In genomic region chr18:42950732-42951131, GRCh38 we compare ENCODE assay signal across 25 cellular contexts.
"Had no signal": no experiment of that assay in that cellular context is flagged by ENCODE, and none has a peak within 500 bp of the region (broad histone marks: within the 10 kb centered on the region; RNA-seq: fewer than 3 reads in every experiment).

No MANE protein-coding gene starts in this region.

- H3K4me1 ChIP-seq: ascending aorta, body of pancreas, breast epithelium had no signal

- H3K9me3 Mint-ChIP-seq: activated CD4-positive, alpha-beta T cell treated with anti-CD3 and anti-CD28 coated beads, Interleukin-2, amount 10 ng/mL, durations not matched to agents 24 days and 14 days; activated naive CD4-positive, alpha-beta T cell treated with anti-CD3 and anti-CD28 coated beads, Interleukin-2, amount 50 U/mL, for 24 hours; activated naive CD8-positive, alpha-beta T cell treated with anti-CD3 and anti-CD28 coated beads, Interleukin-2, amount 10 ng/mL, durations not matched to agents 7 days and 5 days had no signal

- H3K9ac ChIP-seq: KMS-11 had no signal

- H3K4me3 Mint-ChIP-seq: activated CD4-positive, alpha-beta T cell treated with anti-CD3 and anti-CD28 coated beads, Interleukin-2, amount 10 ng/mL, durations not matched to agents 24 days and 14 days; activated CD8-positive, alpha-beta T cell treated with anti-CD3 and anti-CD28 coated beads for 36 hours; activated naive CD4-positive, alpha-beta T cell treated with anti-CD3 and anti-CD28 coated beads, Interleukin-2, amount 50 U/mL, for 24 hours; activated naive CD8-positive, alpha-beta T cell treated with anti-CD3 and anti-CD28 coated beads, Interleukin-2, amount 10 ng/mL, durations not matched to agents 7 days and 5 days; activated T-cell treated with anti-CD3 and anti-CD28 coated beads, Interleukin-2, amount 50 U/mL, for 24 hours had no signal

- H3K4me2 ChIP-seq: KMS-11 had no signal

- H3K27me3 ChIP-seq: ascending aorta, body of pancreas, breast epithelium, SJCRH30 had no signal

- H3K4me3 ChIP-seq: ascending aorta, body of pancreas, breast epithelium, SJCRH30, SK-N-MC had no signal

- H3K27ac Mint-ChIP-seq: activated CD4-positive, alpha-beta T cell treated with anti-CD3 and anti-CD28 coated beads, Interleukin-2, amount 10 ng/mL, durations not matched to agents 24 days and 14 days; activated CD8-positive, alpha-beta T cell treated with anti-CD3 and anti-CD28 coated beads for 36 hours; activated naive CD4-positive, alpha-beta T cell treated with anti-CD3 and anti-CD28 coated beads, Interleukin-2, amount 50 U/mL, for 24 hours; activated naive CD8-positive, alpha-beta T cell treated with anti-CD3 and anti-CD28 coated beads, Interleukin-2, amount 10 ng/mL, durations not matched to agents 7 days and 5 days; activated T-cell treated with anti-CD3 and anti-CD28 coated beads, Interleukin-2, amount 50 U/mL, for 24 hours; activated T-helper 2 cell treated with anti-CD3 and anti-CD28 coated beads, Interferon-gamma antibody, Interleukin-2, Interleukin-4, amounts not matched to agents 10 μg/mL and 5 μg/mL and 100 μg/mL, durations not matched to agents 14 hours and 24 hours and 36 hours had no signal

- H3K9me3 ChIP-seq: ascending aorta, body of pancreas, breast epithelium, SJCRH30 had no signal

- H3K4me1 Mint-ChIP-seq: activated CD4-positive, alpha-beta T cell treated with anti-CD3 and anti-CD28 coated beads, Interleukin-2, amount 10 ng/mL, durations not matched to agents 24 days and 14 days; activated naive CD4-positive, alpha-beta T cell treated with anti-CD3 and anti-CD28 coated beads, Interleukin-2, amount 50 U/mL, for 24 hours; activated naive CD8-positive, alpha-beta T cell treated with anti-CD3 and anti-CD28 coated beads, Interleukin-2, amount 10 ng/mL, durations not matched to agents 7 days and 5 days had no signal

- H3K27ac ChIP-seq: ascending aorta, body of pancreas, breast epithelium, KMS-11, SJCRH30, SK-N-MC had no signal

- H3K27me3 Mint-ChIP-seq: activated CD4-positive, alpha-beta T cell treated with anti-CD3 and anti-CD28 coated beads, Interleukin-2, amount 10 ng/mL, durations not matched to agents 24 days and 14 days; activated CD8-positive, alpha-beta T cell treated with anti-CD3 and anti-CD28 coated beads for 36 hours; activated naive CD4-positive, alpha-beta T cell treated with anti-CD3 and anti-CD28 coated beads, Interleukin-2, amount 50 U/mL, for 24 hours; activated naive CD8-positive, alpha-beta T cell treated with anti-CD3 and anti-CD28 coated beads, Interleukin-2, amount 10 ng/mL, durations not matched to agents 7 days and 5 days; activated T-cell treated with anti-CD3 and anti-CD28 coated beads, Interleukin-2, amount 50 U/mL, for 24 hours had no signal

- DNase-seq: activated CD4-positive, alpha-beta T cell treated with anti-CD3 and anti-CD28 coated beads, Interleukin-2, amount 10 ng/mL, durations not matched to agents 24 days and 14 days; activated CD4-positive, alpha-beta T cell treated with anti-CD3 and anti-CD28 coated beads, Interleukin-2, amount 50 U/mL, for 4 hours; activated CD8-positive, alpha-beta T cell treated with anti-CD3 and anti-CD28 coated beads for 36 hours; activated gamma-delta T cell; activated naive CD4-positive, alpha-beta T cell treated with Interleukin-2 at 50 U/mL for 16 hours; activated naive CD8-positive, alpha-beta T cell treated with anti-CD3 and anti-CD28 coated beads, Interleukin-2, amount 10 ng/mL, durations not matched to agents 7 days and 5 days; activated T-cell treated with anti-CD3 and anti-CD28 coated beads, Interleukin-2, amount 50 U/mL, for 24 hours; amygdala; body of pancreas; NCI-H1092; NCI-H1436 treated with DMSO at 0.1 percent for 48 hours; NCI-H1694 treated with DMSO at 0.1 percent for 48 hours; NCI-H2029; NCI-H345; NCI-H524 treated with DMSO at 0.1 percent for 48 hours; NCI-H748 treated with DMSO at 0.1 percent for 48 hours; SHP77; SJCRH30; T1000 had no signal

- ATAC-seq: activated CD8-positive, alpha-beta T cell treated with anti-CD3 and anti-CD28 coated beads for 36 hours; body of pancreas had no signal

- H3K36me3 ChIP-seq: ascending aorta, breast epithelium, SJCRH30 had no signal

- H3K36me3 Mint-ChIP-seq: activated naive CD4-positive, alpha-beta T cell treated with anti-CD3 and anti-CD28 coated beads, Interleukin-2, amount 50 U/mL, for 24 hours; activated naive CD8-positive, alpha-beta T cell treated with anti-CD3 and anti-CD28 coated beads, Interleukin-2, amount 10 ng/mL, durations not matched to agents 7 days and 5 days had no signal
